Comparison of ENCODE assay signal across 20 cellular contexts in the genomic region with DNA sequence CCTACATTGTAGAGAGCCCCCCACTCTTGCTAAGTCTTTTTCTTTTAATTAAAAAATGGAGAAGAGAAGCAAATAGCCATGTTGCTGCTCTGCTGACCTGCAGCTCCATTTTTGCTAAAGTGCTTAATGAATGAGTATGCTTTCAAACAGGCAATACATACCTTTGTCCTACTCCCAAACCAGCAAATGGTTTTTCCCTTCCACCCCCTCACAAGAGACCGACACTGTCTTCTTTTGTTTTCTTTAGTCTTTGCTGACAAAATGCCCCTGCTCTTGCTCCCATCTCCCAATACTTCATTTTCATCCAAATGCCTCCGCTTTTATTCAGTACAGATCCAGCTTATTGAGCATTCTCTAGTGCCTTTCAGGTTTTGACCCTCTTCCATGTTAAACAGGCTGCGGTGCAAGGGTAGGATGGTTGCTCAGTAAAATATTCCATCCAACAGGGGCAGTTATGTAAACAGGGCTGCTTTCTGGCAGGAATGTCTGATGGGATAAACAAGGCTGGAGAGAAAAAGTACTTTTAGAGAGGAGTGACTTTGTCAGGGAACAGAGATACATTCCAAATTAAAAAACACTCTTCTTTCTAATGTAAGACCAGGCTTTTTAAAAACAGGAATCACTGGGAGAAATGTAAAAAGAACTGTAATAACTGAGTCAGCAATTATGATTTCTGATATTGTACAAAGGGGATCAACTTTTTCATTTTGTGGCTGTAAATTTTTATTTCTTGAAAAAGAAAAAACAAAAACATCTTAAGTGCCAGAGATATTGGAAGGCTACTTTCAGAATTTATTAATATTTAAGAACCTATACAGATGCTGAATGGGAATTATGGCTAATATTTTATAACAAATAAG.
DNase-seq lines count a peak whose midpoint lies in the region; ATAC-seq and TF ChIP-seq lines count a peak whose summit lies in the region.
"Had no signal": no experiment of that assay in that cellular context is flagged by ENCODE, and none has a peak within 500 bp of the region (broad histone marks: within the 10 kb centered on the region; RNA-seq: fewer than 3 reads in every experiment).

No MANE protein-coding gene starts in this region.

- peak overlapping the region; percentile 19 for H3K27ac Mint-ChIP-seq in GM23338
- no peak overlapping the region for H3K27ac Mint-ChIP-seq in endothelial cell (ENCODE audit: unreplicated experiment)
- H3K27ac Mint-ChIP-seq: activated CD8-positive, alpha-beta memory T cell treated with anti-CD3 and anti-CD28 coated beads, Interleukin-2, amount 10 ng/mL, durations not matched to agents 7 days and 5 days; B cell; immature natural killer cell; T-helper 17 cell had no signal

- H3K4me1 ChIP-seq in GM23338 (ENCODE audit: insufficient read depth): peaks cover 23% of the 10 kb centered on the region
- H3K4me1 ChIP-seq in osteoblast (ENCODE audit: insufficient read depth, low read length): peaks cover 25% of the 10 kb centered on the region
- H3K4me1 ChIP-seq: parathyroid adenoma had no signal

- H3K27ac ChIP-seq in GM23338 (ENCODE audit: low read depth): peak overlapping the region; percentile 35; the same call in 1 of the 2 replicates
- H3K27ac ChIP-seq in caudate nucleus (ENCODE audit: low read depth, low read length): peak overlapping the region; percentile 18
- H3K27ac ChIP-seq in osteoblast (ENCODE audit: low read depth, low read length): no peak overlapping the region
- H3K27ac ChIP-seq: parathyroid adenoma had no signal

- H3K9me3 Mint-ChIP-seq in GM23338 (no peaks in the 10 kb centered on the region), endothelial cell (ENCODE audit: unreplicated experiment) (no peaks in the 10 kb centered on the region)

- peaks cover 22% of the 10 kb centered on the region for H3K4me1 Mint-ChIP-seq in GM23338
- no peaks in the 10 kb centered on the region for H3K4me1 Mint-ChIP-seq in endothelial cell (ENCODE audit: unreplicated experiment)
- H3K4me1 Mint-ChIP-seq: activated CD8-positive, alpha-beta memory T cell treated with anti-CD3 and anti-CD28 coated beads, Interleukin-2, amount 10 ng/mL, durations not matched to agents 7 days and 5 days; B cell; immature natural killer cell; T-helper 17 cell had no signal

- H3K9me2 ChIP-seq in GM23338 (ENCODE audit: insufficient read depth): no peaks in the 10 kb centered on the region

- DNase-seq in GM23338 (ENCODE audit: low spot score): peak; percentile 39
- DNase-seq in caudate nucleus (lab: John Stamatoyannopoulos, UW): peak in 7 of 61 donors; percentile 3 to 50 (median 7)
- DNase-seq in iPS-NIHi11 (ENCODE audit: low spot score): peak; percentile 24
- peak; percentile 31 for DNase-seq in osteoblast (ENCODE audit: insufficient read length, low spot score, missing footprints)
- no peak for DNase-seq in endothelial cell (ENCODE audit: low spot score)
- no peak for DNase-seq in activated T-cell treated with anti-CD3 and anti-CD28 coated beads, Interleukin-2, amount 50 U/mL, for 1 hour
- DNase-seq in stimulated activated CD4-positive, alpha-beta T cell treated with anti-CD3 and anti-CD28 coated beads, Interleukin-4, amount 100 ng/mL, for 24 hours: no peak
- DNase-seq: activated CD8-positive, alpha-beta memory T cell treated with anti-CD3 and anti-CD28 coated beads, Interleukin-2, amount 10 ng/mL, durations not matched to agents 7 days and 5 days; activated effector memory CD4-positive, alpha-beta T cell treated with anti-CD3 and anti-CD28 coated beads, Interleukin-2, amount 50 U/mL, for 16 hours; Calu3; effector memory CD4-positive, alpha-beta T cell; immature natural killer cell; NCI-H1092 treated with DMSO at 0.1 percent for 48 hours; stimulated activated CD4-positive, alpha-beta T cell treated with anti-CD3 and anti-CD28 coated beads, Interleukin-12 subunit alpha, Interleukin-12 subunit beta, amount 100 ng/mL, for 4 hours; stimulated activated naive CD8-positive, alpha-beta T cell treated with anti-CD3 and anti-CD28 coated beads, Interleukin-15, Interleukin-2, amounts not matched to agents 100 U/mL and 50 U/mL, for 24 hours; T-helper 17 cell had no signal

- H4K20me1 ChIP-seq in GM23338 (replicated peaks; ENCODE audit: insufficient read depth) (no peaks in the 10 kb centered on the region), osteoblast (ENCODE audit: insufficient read depth, low read length) (no peaks in the 10 kb centered on the region)

- H3K4me2 ChIP-seq in GM23338 (peak overlapping the region; percentile 40), osteoblast (ENCODE audit: insufficient read depth, low read length) (peak overlapping the region; percentile 58)

- no peaks in the 10 kb centered on the region for H3K36me3 ChIP-seq in GM23338 (ENCODE audit: insufficient read depth)
- no peaks in the 10 kb centered on the region for H3K36me3 ChIP-seq in osteoblast (ENCODE audit: insufficient read depth, low read length)
- H3K36me3 ChIP-seq: ascending aorta had no signal

- no peaks in the 10 kb centered on the region for H3K27me3 Mint-ChIP-seq in GM23338 (ENCODE audit: insufficient read depth, low read depth, poor library complexity)
- H3K27me3 Mint-ChIP-seq in endothelial cell (ENCODE audit: unreplicated experiment): peaks cover 6% of the 10 kb centered on the region

- H3K9me3 ChIP-seq in osteoblast (ENCODE audit: low read depth, low read length): no peaks in the 10 kb centered on the region
- H3K9me3 ChIP-seq: ascending aorta had no signal

- H3K4me3 Mint-ChIP-seq in GM23338 (no peak overlapping the region), endothelial cell (ENCODE audit: unreplicated experiment) (no peak overlapping the region)
- H3K4me3 Mint-ChIP-seq: activated CD8-positive, alpha-beta memory T cell treated with anti-CD3 and anti-CD28 coated beads, Interleukin-2, amount 10 ng/mL, durations not matched to agents 7 days and 5 days; B cell; immature natural killer cell; T-helper 17 cell had no signal

- ATAC-seq in GM23338: peak; percentile 74
- ATAC-seq in HG03565 (IDR thresholded peaks at IDR 0.05; ENCODE audit: unreplicated experiment): no peak
- ATAC-seq: activated CD8-positive, alpha-beta memory T cell treated with anti-CD3 and anti-CD28 coated beads, Interleukin-2, amount 10 ng/mL, durations not matched to agents 7 days and 5 days; stimulated activated naive CD8-positive, alpha-beta T cell treated with anti-CD3 and anti-CD28 coated beads, Interleukin-15, Interleukin-2, amounts not matched to agents 100 U/mL and 50 U/mL, for 24 hours; T-helper 17 cell had no signal

- no peaks in the 10 kb centered on the region for H3F3A ChIP-seq in GM23338 (replicated peaks; ENCODE audit: low read depth)

- H3K79me2 ChIP-seq in GM23338 (replicated peaks; ENCODE audit: insufficient read depth): no peaks in the 10 kb centered on the region
- H3K79me2 ChIP-seq in osteoblast (ENCODE audit: insufficient read depth, low read length): no peaks in the 10 kb centered on the region
- H3K79me2 ChIP-seq: parathyroid adenoma had no signal

- H3K27me3 ChIP-seq in GM23338 (ENCODE audit: insufficient read depth): no peaks in the 10 kb centered on the region
- H3K27me3 ChIP-seq in osteoblast (ENCODE audit: insufficient read depth, low read length): no peaks in the 10 kb centered on the region
- H3K27me3 ChIP-seq: ascending aorta had no signal

- no peak overlapping the region for H3K4me3 ChIP-seq in GM23338
- no peak overlapping the region for H3K4me3 ChIP-seq in osteoblast (ENCODE audit: insufficient read depth, low read length)
- H3K4me3 ChIP-seq: ascending aorta had no signal

- TF ChIP-seq CTCF in GM23338 (conservative IDR thresholded peaks at IDR 0.05; ENCODE audit: low read depth in 2 of 2) (no peak), osteoblast (IDR thresholded peaks at IDR 0.05; ENCODE audit: extremely low read depth, low read depth, low read length) (no peak), endothelial cell (IDR thresholded peaks at IDR 0.05; ENCODE audit: unreplicated experiment) (no peak)

- H3K36me3 Mint-ChIP-seq in GM23338 (ENCODE audit: low read depth): no peaks in the 10 kb centered on the region
- H3K36me3 Mint-ChIP-seq in endothelial cell (ENCODE audit: low read depth, unreplicated experiment): no peaks in the 10 kb centered on the region
- H3K36me3 Mint-ChIP-seq: activated CD8-positive, alpha-beta memory T cell treated with anti-CD3 and anti-CD28 coated beads, Interleukin-2, amount 10 ng/mL, durations not matched to agents 7 days and 5 days; immature natural killer cell had no signal

- H2AFZ ChIP-seq in GM23338 (no peak overlapping the region), osteoblast (ENCODE audit: low read length) (peak overlapping the region; percentile 61)
- H2AFZ ChIP-seq: parathyroid adenoma had no signal

TF ChIP-seq in GM23338, 12 proteins besides CTCF, POLR2A, EP300 and RAD21 (continues in another document):
- TF ChIP-seq CREB1 (CRISPR knock-in tag; IDR thresholded peaks at IDR 0.05; ENCODE audit: low read depth) (no peak), ZNF114 (CRISPR knock-in tag; IDR thresholded peaks at IDR 0.05) (no peak), POLR2AphosphoS5 (IDR thresholded peaks at IDR 0.05; ENCODE audit: low read depth) (no peak), EZH2phosphoT487 (IDR thresholded peaks at IDR 0.05; ENCODE audit: unreplicated experiment) (no peak), JUNB (IDR thresholded peaks at IDR 0.05; ENCODE audit: unreplicated experiment) (no peak)

Comparison
In these comparisons a context has a peak if more than half of its experiments do, and no peak if none do; other contexts are left out.
1. DNase-seq: peak in GM23338 (single experiment), iPS-NIHi11 (single experiment) and osteoblast (single experiment); none in endothelial cell (single experiment), activated T-cell treated with anti-CD3 and anti-CD28 coated beads, Interleukin-2, amount 50 U/mL, for 1 hour (single experiment) and stimulated activated CD4-positive, alpha-beta T cell treated with anti-CD3 and anti-CD28 coated beads, Interleukin-4, amount 100 ng/mL, for 24 hours (single experiment).